ENCODE assay signal across 25 cellular contexts in genomic region chrX:31921236-31921635, GRCh38.
DNase-seq lines count a peak whose midpoint lies in the region; ATAC-seq and TF ChIP-seq lines count a peak whose summit lies in the region.
"Had no signal": no experiment of that assay in that cellular context is flagged by ENCODE, and none has a peak within 500 bp of the region (broad histone marks: within the 10 kb centered on the region; RNA-seq: fewer than 3 reads in every experiment).

No MANE protein-coding gene starts in this region.

- no peak overlapping the region for H3K27ac ChIP-seq in ACC112 (ENCODE audit: low read depth, low read length)
- H3K27ac ChIP-seq: KMS-11, SJCRH30 had no signal

- H3K4me1 ChIP-seq in ACC112 (ENCODE audit: control insufficient read depth, insufficient read depth, low read length, unreplicated experiment) = no peaks in the 10 kb centered on the region
- H3K4me1 ChIP-seq: SJCRH30 had no signal

- H3K27ac Mint-ChIP-seq in MCF 10A (ENCODE audit: low read depth, unreplicated experiment) (peak overlapping the region; percentile 46), mesothelial cell of epicardium (peak overlapping the region; percentile 1)
- H3K27ac Mint-ChIP-seq: CD4-positive, alpha-beta memory T cell; IgD-negative memory B cell; T-cell had no signal

- H3K27me3 Mint-ChIP-seq in MCF 10A (ENCODE audit: insufficient read depth, unreplicated experiment) = peaks cover 11% of the 10 kb centered on the region
- H3K27me3 Mint-ChIP-seq in mesothelial cell of epicardium (ENCODE audit: low read depth) = no peaks in the 10 kb centered on the region
- H3K27me3 Mint-ChIP-seq: CD4-positive, alpha-beta memory T cell; T-cell had no signal

- H3K4me3 ChIP-seq in ACC112 (ENCODE audit: low read depth, low read length) (peak overlapping the region; percentile 65), MG63 (peak overlapping the region; percentile 24)
- H3K4me3 ChIP-seq: SJCRH30 had no signal

- H3K36me3 Mint-ChIP-seq in MCF 10A (ENCODE audit: insufficient read depth, unreplicated experiment) (no peaks in the 10 kb centered on the region), mesothelial cell of epicardium (peaks cover 6% of the 10 kb centered on the region)
- H3K36me3 Mint-ChIP-seq: CD4-positive, alpha-beta memory T cell; IgD-negative memory B cell; T-cell had no signal

- DNase-seq in MG63 (no peak), MCF 10A (ENCODE audit: unreplicated experiment) (no peak), mesothelial cell of epicardium (ENCODE audit: low spot score in 2 of 2, unreplicated experiment in 2 of 2) (no peak), NCI-H1105 (lab: John Stamatoyannopoulos, UW) (no peak), AG08396 (ENCODE audit: low spot score) (no peak)
- DNase-seq: C1 segment of cervical spinal cord; CD4-positive, alpha-beta memory T cell; COR-L47; DMS79; EL; GF-D8; NCI-H1092; NCI-H1436; NCI-H187; NCI-H2081 treated with DMSO at 0.1 percent for 48 hours; NCI-H2171; NCI-H226; NCI-H510A; NCI-H69; SJCRH30; T-cell had no signal

- TF ChIP-seq CTCF in MCF 10A (IDR thresholded peaks at IDR 0.05; ENCODE audit: unreplicated experiment) (no peak), mesothelial cell of epicardium (IDR thresholded peaks at IDR 0.05; ENCODE audit: unreplicated experiment) (no peak)

- no peaks in the 10 kb centered on the region for H3K36me3 ChIP-seq in ACC112 (ENCODE audit: insufficient read depth, low read length)
- no peaks in the 10 kb centered on the region for H3K36me3 ChIP-seq in MG63
- H3K36me3 ChIP-seq: SJCRH30 had no signal

- no peaks in the 10 kb centered on the region for H3K9me3 ChIP-seq in MG63
- H3K9me3 ChIP-seq: SJCRH30 had no signal

- H3K27me3 ChIP-seq in ACC112 (ENCODE audit: insufficient read depth, low read length) (no peaks in the 10 kb centered on the region), MG63 (no peaks in the 10 kb centered on the region)
- H3K27me3 ChIP-seq: SJCRH30 had no signal

- CTCF ChIA-PET in MCF 10A (lab: Yijun Ruan, JAX) = no interaction called here

- H3K4me3 Mint-ChIP-seq in MCF 10A (ENCODE audit: unreplicated experiment) (peak overlapping the region; percentile 58), mesothelial cell of epicardium (no peak overlapping the region)
- H3K4me3 Mint-ChIP-seq: CD4-positive, alpha-beta memory T cell; IgD-negative memory B cell; T-cell had no signal

- H3K4me1 Mint-ChIP-seq in MCF 10A (ENCODE audit: insufficient read depth, unreplicated experiment) (no peaks in the 10 kb centered on the region), mesothelial cell of epicardium (no peaks in the 10 kb centered on the region)
- H3K4me1 Mint-ChIP-seq: CD4-positive, alpha-beta memory T cell; IgD-negative memory B cell; T-cell had no signal

- no peaks in the 10 kb centered on the region for H3K79me2 ChIP-seq in ACC112 (ENCODE audit: control insufficient read depth, insufficient read depth, low read length, unreplicated experiment)

- H3K9me3 Mint-ChIP-seq in MCF 10A (ENCODE audit: unreplicated experiment) = no peaks in the 10 kb centered on the region
- H3K9me3 Mint-ChIP-seq in mesothelial cell of epicardium = peaks cover 35% of the 10 kb centered on the region

- H2AFZ ChIP-seq in ACC112 (ENCODE audit: low read length, unreplicated experiment) = peak overlapping the region; percentile 68

- POLR2A ChIA-PET in MCF 10A (lab: Yijun Ruan, JAX) = no interaction called here

- no peak for ATAC-seq in HG03108 (IDR thresholded peaks at IDR 0.05; ENCODE audit: unreplicated experiment)
- ATAC-seq: T-cell had no signal

- BruUV-seq in MCF 10A (replicated peaks; lab: Mats Ljungman, UMichigan) = no TSS peak

- intact Hi-C loops in MCF 10A (cut with micrococcal nuclease) = no loop called here
